In genomic region chr15:74036271-74037170, GRCh38 we compare ENCODE assay signal across 9 cellular contexts. TPM values are rescaled to one million over a fixed set of nuclear protein-coding genes. Genes with fewer than 3 reads are reported as not detected.
A peak's percentile ranks its signal among the peaks of the same experiment; 100 is the strongest.
DNase-seq lines count a peak whose midpoint lies in the region; ATAC-seq and TF ChIP-seq lines count a peak whose summit lies in the region.
"Had no signal": no experiment of that assay in that cellular context is flagged by ENCODE, and none has a peak within 500 bp of the region (broad histone marks: within the 10 kb centered on the region; RNA-seq: fewer than 3 reads in every experiment).

No MANE protein-coding gene starts in this region.

- no peaks in the 10 kb centered on the region for H4K20me1 ChIP-seq in mammary epithelial cell (ENCODE audit: insufficient read depth, low read length)

- intact Hi-C loops in mammary epithelial cell (cut with micrococcal nuclease): loop anchor here (1.0 kb wide), 2 partner anchors 63 to 85 kb away; no protein-coding TSS in a partner anchor

- ATAC-seq in HG02571 (IDR thresholded peaks at IDR 0.05; ENCODE audit: unreplicated experiment) (no peak), HG03442 (IDR thresholded peaks at IDR 0.05; ENCODE audit: unreplicated experiment) (no peak)

- no peak overlapping the region for H3K4me3 ChIP-seq in mammary epithelial cell (replicated peaks in 1 of 3; ENCODE audit: insufficient read depth in 1 of 3, low read depth in 2 of 3, low read length in 3 of 3)
- no peak overlapping the region for H3K4me3 ChIP-seq in liver (ENCODE audit: low read depth in 1 of 3, low read length in 3 of 3)
- H3K4me3 ChIP-seq: BLaER1 treated with 17β-estradiol and CSF1 and Interleukin-3, amounts not matched to agents 10 nM and 100 nM had no signal

- H3K79me2 ChIP-seq in mammary epithelial cell (ENCODE audit: insufficient read depth, low read length): no peaks in the 10 kb centered on the region

- in situ Hi-C loops in mammary epithelial cell (cut with MboI; ENCODE audit: low sequenced_read_pairs in 2 of 2): no loop called here

- H3K27me3 ChIP-seq in mammary epithelial cell (ENCODE audit: insufficient read depth, low read length) (no peaks in the 10 kb centered on the region), liver (ENCODE audit: control insufficient read depth in 4 of 4, insufficient read depth in 4 of 4, low read length in 3 of 4) (no peaks in the 10 kb centered on the region)
- H3K27me3 ChIP-seq: BLaER1 treated with 17β-estradiol and CSF1 and Interleukin-3, amounts not matched to agents 10 nM and 100 nM had no signal

- BruUV-seq in mammary epithelial cell (replicated peaks; lab: Mats Ljungman, UMichigan): no TSS peak

- H3K4me2 ChIP-seq in mammary epithelial cell (ENCODE audit: insufficient read depth, low read depth, low read length): no peak overlapping the region
- H3K4me2 ChIP-seq: BLaER1 treated with 17β-estradiol and CSF1 and Interleukin-3, amounts not matched to agents 10 nM and 100 nM had no signal

- peak; percentile 33 to 57 for TF ChIP-seq CTCF in mammary epithelial cell (conservative IDR thresholded peaks at IDR 0.05 in 1 of 2, IDR thresholded peaks at IDR 0.05 in 1 of 2; ENCODE audit: extremely low read depth in 1 of 2, insufficient read depth in 1 of 2, low read depth in 1 of 2, low read length in 2 of 2)
- peak; percentile 56 for TF ChIP-seq CTCF in liver (IDR thresholded peaks at IDR 0.05; ENCODE audit: low read depth, low read length, missing input control)

- no peak overlapping the region for H3K9ac ChIP-seq in mammary epithelial cell (ENCODE audit: insufficient read depth, low read length)
- no peak overlapping the region for H3K9ac ChIP-seq in liver (ENCODE audit: low read depth in 1 of 2, low read length in 2 of 2)
- H3K9ac ChIP-seq: BLaER1 treated with 17β-estradiol and CSF1 and Interleukin-3, amounts not matched to agents 10 nM and 100 nM had no signal

- CTCF ChIA-PET in mammary epithelial cell (lab: Charles Lee; ENCODE audit: low non-redundant PET): interaction anchor here (1.3 kb wide), 1 partner anchor 64 kb away, joined by 28 read pairs; no protein-coding TSS in a partner anchor

- H3K4me1 ChIP-seq in mammary epithelial cell (ENCODE audit: insufficient read depth, low read length): peaks cover 3% of the 10 kb centered on the region
- H3K4me1 ChIP-seq in liver (ENCODE audit: control insufficient read depth in 4 of 4, insufficient read depth in 4 of 4, low read length in 3 of 4): no peaks in the 10 kb centered on the region

- H3K9me3 ChIP-seq in mammary epithelial cell (replicated peaks; ENCODE audit: insufficient read depth, low read length) (no peaks in the 10 kb centered on the region), liver (ENCODE audit: control insufficient read depth in 4 of 4, low read length in 3 of 4) (no peaks in the 10 kb centered on the region)
- H3K9me3 ChIP-seq: BLaER1 treated with 17β-estradiol and CSF1 and Interleukin-3, amounts not matched to agents 10 nM and 100 nM had no signal

- no peak overlapping the region for H2AFZ ChIP-seq in mammary epithelial cell (ENCODE audit: low read depth, low read length)

- dilution Hi-C loops in mammary epithelial cell (cut with HindIII; ENCODE audit: low sequenced_read_pairs): no loop called here

- 67% methylated on average over 14 of the region's 21 CpGs for WGBS in mammary epithelial cell (ENCODE audit: low coverage, missing lambda C conversion rate)
- WGBS in liver: 82% methylated on average over 21 of the region's 21 CpGs

- peaks cover 2% of the 10 kb centered on the region for H3K36me3 ChIP-seq in mammary epithelial cell (ENCODE audit: insufficient read depth, low read length)
- peaks cover 0 to 38% (median 13%) of the 10 kb centered on the region in 4 donors for H3K36me3 ChIP-seq in liver (ENCODE audit: control insufficient read depth in 4 of 4, insufficient read depth in 3 of 4, low read depth in 1 of 4, low read length in 3 of 4)

- DNase-seq in NCI-H2107 treated with DMSO at 0.1 percent for 48 hours (lab: John Stamatoyannopoulos, UW; ENCODE audit: unreplicated experiment): peak; percentile 3
- no peak for DNase-seq in NCI-H2107 (lab: John Stamatoyannopoulos, UW)
- DNase-seq in NCI-H1694 (lab: John Stamatoyannopoulos, UW): peak; percentile 34
- peak; percentile 20 for DNase-seq in mammary epithelial cell
- DNase-seq in kidney glomerular epithelial cell (lab: John Stamatoyannopoulos, UW): no peak

- H3K27ac ChIP-seq in mammary epithelial cell (ENCODE audit: insufficient read depth, low read depth, low read length) (no peak overlapping the region), liver (ENCODE audit: low read depth in 1 of 2, low read length in 2 of 2) (no peak overlapping the region)
- H3K27ac ChIP-seq: BLaER1 treated with 17β-estradiol and CSF1 and Interleukin-3, amounts not matched to agents 10 nM and 100 nM had no signal

- TF ChIP-seq RAD21 in liver (IDR thresholded peaks at IDR 0.05): peak; percentile 72 to 86

TF ChIP-seq in liver, 16 proteins besides CTCF, POLR2A, EP300 and RAD21:
- TF ChIP-seq HNF4G (IDR thresholded peaks at IDR 0.05) (no peak), EGR1 (IDR thresholded peaks at IDR 0.05; ENCODE audit: low read depth in 2 of 2) (no peak), RXRA (IDR thresholded peaks at IDR 0.05) (no peak), GABPA (IDR thresholded peaks at IDR 0.05 in 1 of 2, conservative IDR thresholded peaks at IDR 0.05 in 1 of 2) (no peak), JUND (IDR thresholded peaks at IDR 0.05) (no peak), TAF1 (conservative IDR thresholded peaks at IDR 0.05) (no peak), SP1 (IDR thresholded peaks at IDR 0.05) (no peak), REST (IDR thresholded peaks at IDR 0.05) (no peak)
- TF ChIP-seq, protein P1, sequence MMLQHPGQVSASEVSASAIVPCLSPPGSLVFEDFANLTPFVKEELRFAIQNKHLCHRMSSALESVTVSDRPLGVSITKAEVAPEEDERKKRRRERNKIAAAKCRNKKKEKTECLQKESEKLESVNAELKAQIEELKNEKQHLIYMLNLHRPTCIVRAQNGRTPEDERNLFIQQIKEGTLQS (IDR thresholded peaks at IDR 0.05): no peak
- TF ChIP-seq, protein P2, sequence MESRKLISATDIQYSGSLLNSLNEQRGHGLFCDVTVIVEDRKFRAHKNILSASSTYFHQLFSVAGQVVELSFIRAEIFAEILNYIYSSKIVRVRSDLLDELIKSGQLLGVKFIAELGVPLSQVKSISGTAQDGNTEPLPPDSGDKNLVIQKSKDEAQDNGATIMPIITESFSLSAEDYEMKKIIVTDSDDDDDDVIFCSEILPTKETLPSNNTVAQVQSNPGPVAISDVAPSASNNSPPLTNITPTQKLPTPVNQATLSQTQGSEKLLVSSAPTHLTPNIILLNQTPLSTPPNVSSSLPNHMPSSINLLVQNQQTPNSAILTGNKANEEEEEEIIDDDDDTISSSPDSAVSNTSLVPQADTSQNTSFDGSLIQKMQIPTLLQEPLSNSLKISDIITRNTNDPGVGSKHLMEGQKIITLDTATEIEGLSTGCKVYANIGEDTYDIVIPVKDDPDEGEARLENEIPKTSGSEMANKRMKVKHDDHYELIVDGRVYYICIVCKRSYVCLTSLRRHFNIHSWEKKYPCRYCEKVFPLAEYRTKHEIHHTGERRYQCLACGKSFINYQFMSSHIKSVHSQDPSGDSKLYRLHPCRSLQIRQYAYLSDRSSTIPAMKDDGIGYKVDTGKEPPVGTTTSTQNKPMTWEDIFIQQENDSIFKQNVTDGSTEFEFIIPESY (IDR thresholded peaks at IDR 0.05): no peak

RNA-seq across cellular contexts. Expression of gene PML, which starts 42.0 kb away (rescaled TPM):
- total RNA-seq in mammary epithelial cell: 10 to 100 TPM; 38.7 to 55.5 TPM
- polyA plus RNA-seq in mammary epithelial cell: 16.8 TPM
- 54.1 TPM for polyA minus RNA-seq in mammary epithelial cell
- total RNA-seq in liver: 10 to 100 TPM; 12.4 to 15.2 TPM
- 1 to 10 TPM; 8.2 to 9.2 TPM for polyA plus RNA-seq in liver

RNA-seq across cellular contexts. Expression of gene STOML1, which starts 44.4 kb away (rescaled TPM):
- 10 to 100 TPM; 14.0 to 15.3 TPM for total RNA-seq in mammary epithelial cell
- 10.9 TPM for polyA plus RNA-seq in mammary epithelial cell
- polyA minus RNA-seq in mammary epithelial cell: 36.3 TPM
- 1 to 10 TPM; 5.6 to 7.1 TPM for total RNA-seq in liver
- polyA plus RNA-seq in liver: 1 to 10 TPM; 5.4 to 9.4 TPM

RNA-seq across cellular contexts. Expression of gene GOLGA6A, which starts 45.8 kb away (rescaled TPM):
- total RNA-seq in mammary epithelial cell: not detected
- not detected for polyA plus RNA-seq in mammary epithelial cell
- not detected for polyA minus RNA-seq in mammary epithelial cell
- 1 to 10 TPM; 1.2 to 1.4 TPM for total RNA-seq in liver
- under 1 TPM; 0.06 to 0.08 TPM for polyA plus RNA-seq in liver

Comparison
In these comparisons a context has a peak if more than half of its experiments do, and no peak if none do; other contexts are left out.
1. DNase-seq: peak in NCI-H2107 treated with DMSO at 0.1 percent for 48 hours (single experiment), NCI-H1694 (single experiment) and mammary epithelial cell (single experiment); none in NCI-H2107 (single experiment) and kidney glomerular epithelial cell (single experiment).